30 cellular contexts compared by ENCODE assay signal in genomic region chr15:66312144-66312543, GRCh38. TPM values are rescaled to one million over a fixed set of nuclear protein-coding genes. Genes with fewer than 3 reads are reported as not detected.
"Had no signal": no experiment of that assay in that cellular context is flagged by ENCODE, and none has a peak within 500 bp of the region (broad histone marks: within the 10 kb centered on the region; RNA-seq: fewer than 3 reads in every experiment).

No MANE protein-coding gene starts in this region.

- H3K4me3 Mint-ChIP-seq: dendritic cell treated with granulocyte-macrophage colony-stimulating factor and Interleukin-4, amounts not matched to agents 40 ng/mL and 50 ng/mL, for 4 days; memory B cell; natural killer cell; stimulated activated naive B cell treated with anti-CD40 and anti-IgM and Interleukin-4, amounts not matched to agents 10 μg/mL and 1 μg/mL and 100 μg/mL, for 72 hours had no signal

- H3K4me1 ChIP-seq: esophagus muscularis mucosa, foreskin keratinocyte, gastroesophageal sphincter, heart left ventricle, psoas muscle, sigmoid colon, spleen, stomach, vagina had no signal

- DNase-seq: effector memory CD4-positive, alpha-beta T cell; foreskin keratinocyte; heart left ventricle; kidney; natural killer cell; occipital lobe; ovary; posterior cingulate gyrus; psoas muscle; right cardiac atrium; sigmoid colon; spleen; stimulated activated CD4-positive, alpha-beta T cell treated with anti-CD3 and anti-CD28 coated beads, Interleukin-4, amount 100 ng/mL, for 4 hours; stimulated activated naive B cell treated with anti-CD40 and anti-IgM and Interleukin-4, amounts not matched to agents 10 μg/mL and 1 μg/mL and 100 μg/mL, for 72 hours; stomach; thyroid gland; trophoblast cell had no signal

- H3K9me3 Mint-ChIP-seq: dendritic cell treated with granulocyte-macrophage colony-stimulating factor and Interleukin-4, amounts not matched to agents 40 ng/mL and 50 ng/mL, for 4 days; memory B cell; natural killer cell; stimulated activated naive B cell treated with anti-CD40 and anti-IgM and Interleukin-4, amounts not matched to agents 10 μg/mL and 1 μg/mL and 100 μg/mL, for 72 hours had no signal

- H3K36me3 ChIP-seq: ovary had no signal

- H3K27ac Mint-ChIP-seq: dendritic cell treated with granulocyte-macrophage colony-stimulating factor and Interleukin-4, amounts not matched to agents 40 ng/mL and 50 ng/mL, for 4 days; memory B cell; stimulated activated naive B cell treated with anti-CD40 and anti-IgM and Interleukin-4, amounts not matched to agents 10 μg/mL and 1 μg/mL and 100 μg/mL, for 72 hours had no signal

- H3K27me3 ChIP-seq: esophagus muscularis mucosa, foreskin keratinocyte, gastroesophageal sphincter, heart left ventricle, hepatocyte, ovary, sigmoid colon, spleen, stomach, thyroid gland, vagina had no signal

- H3K27me3 Mint-ChIP-seq: dendritic cell treated with granulocyte-macrophage colony-stimulating factor and Interleukin-4, amounts not matched to agents 40 ng/mL and 50 ng/mL, for 4 days; memory B cell; stimulated activated naive B cell treated with anti-CD40 and anti-IgM and Interleukin-4, amounts not matched to agents 10 μg/mL and 1 μg/mL and 100 μg/mL, for 72 hours had no signal

- H3K4me1 Mint-ChIP-seq: memory B cell had no signal

- FAIRE-seq: endothelial cell of umbilical vein, kidney had no signal

- ATAC-seq: foreskin keratinocyte; gastroesophageal sphincter; heart left ventricle; left lobe of liver; natural killer cell; psoas muscle; right cardiac atrium; stimulated activated naive B cell treated with anti-CD40 and anti-IgM and Interleukin-4, amounts not matched to agents 10 μg/mL and 1 μg/mL and 100 μg/mL, for 72 hours had no signal

- H3K4me3 ChIP-seq: esophagus muscularis mucosa, gastroesophageal sphincter, heart left ventricle, hepatocyte, lung, ovary, psoas muscle, sigmoid colon, spleen, stomach, thyroid gland, vagina had no signal

- H3K9me3 ChIP-seq: esophagus muscularis mucosa, gastroesophageal sphincter, heart left ventricle, ovary, psoas muscle, sigmoid colon, spleen, stomach, thyroid gland, vagina had no signal

- H3K27ac ChIP-seq: esophagus muscularis mucosa, foreskin keratinocyte, gastroesophageal sphincter, heart left ventricle, hepatocyte, ovary, psoas muscle, sigmoid colon, spleen, stomach, vagina had no signal

RNA-seq across cellular contexts. Expression of gene MEGF11, which starts 58.6 kb away (rescaled TPM):
- total RNA-seq: endothelial cell of umbilical vein, foreskin keratinocyte, heart left ventricle, left lobe of liver, mononuclear cell, natural killer cell, psoas muscle, sigmoid colon, subcutaneous adipose tissue, ureter had no signal
- polyA plus RNA-seq: endothelial cell of umbilical vein, fibroblast of lung, foreskin keratinocyte had no signal
